ENCODE assay signal across 9 cellular contexts in the genomic region with DNA sequence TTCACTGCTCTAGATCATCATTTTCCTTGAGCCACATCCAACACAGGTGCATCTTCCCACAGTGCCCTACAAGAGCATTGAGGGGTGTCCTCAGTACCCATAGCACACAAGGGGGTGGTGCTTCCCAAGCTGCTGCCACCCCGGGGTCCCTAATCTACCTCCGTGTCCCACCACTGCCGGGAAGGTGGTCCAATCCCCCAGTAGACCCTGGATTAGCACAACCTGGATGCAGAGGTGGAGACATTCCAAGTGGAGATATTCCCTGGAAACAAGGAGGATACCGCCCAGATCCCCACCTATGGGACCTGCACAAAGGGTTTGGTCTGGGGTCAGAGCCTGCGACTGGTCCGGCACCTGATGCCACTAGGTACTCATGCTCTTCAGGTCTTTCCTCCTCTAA.
"Had no signal": no experiment of that assay in that cellular context is flagged by ENCODE, and none has a peak within 500 bp of the region (broad histone marks: within the 10 kb centered on the region; RNA-seq: fewer than 3 reads in every experiment).

No MANE protein-coding gene starts in this region.

- H3K9me3 ChIP-seq: HAP-1 had no signal

- ATAC-seq: HCT116, HepG2 had no signal

- H3K36me3 ChIP-seq: HAP-1 had no signal

- H3K4me3 Mint-ChIP-seq: HFFc6, IgD-negative memory B cell had no signal

- H3K4me3 ChIP-seq: GM23248, HAP-1 had no signal

- H3K27me3 Mint-ChIP-seq: IgD-negative memory B cell had no signal

- H3K27ac ChIP-seq: GM23248, HL-60 had no signal

- H3K9ac ChIP-seq: GM23248 had no signal

- DNase-seq: GM23248, GOT3, H7, HFFc6 had no signal

- H2AFZ ChIP-seq: GM23248 had no signal

- H3K36me3 Mint-ChIP-seq: IgD-negative memory B cell had no signal

- H3K27ac Mint-ChIP-seq: HFFc6 had no signal

- H3K4me1 ChIP-seq: HAP-1 had no signal
